Comparison of ENCODE assay signal across 16 cellular contexts in genomic region chr16:89297870-89298545, GRCh38.
DNase-seq lines count a peak whose midpoint lies in the region; TF ChIP-seq lines count a peak whose summit lies in the region.
"Had no signal": no experiment of that assay in that cellular context is flagged by ENCODE, and none has a peak within 500 bp of the region (broad histone marks: within the 10 kb centered on the region; RNA-seq: fewer than 3 reads in every experiment).

No MANE protein-coding gene starts in this region.

- H3K27ac ChIP-seq in neural progenitor cell = no peak overlapping the region
- no peak overlapping the region for H3K27ac ChIP-seq in MM.1S (ENCODE audit: low read length)
- peak overlapping the region in 1 of 2 donors; percentile 83 for H3K27ac ChIP-seq in ascending aorta
- H3K27ac ChIP-seq: 22Rv1, colonic mucosa had no signal

- H3K4me1 Mint-ChIP-seq in T-helper 1 cell treated with Interleukin-12 subunit alpha and Interleukin-12 subunit beta and Interleukin-4 antibody, amounts not matched to agents 30 μg/mL and 1 μg/mL, for 36 hours (ENCODE audit: low read depth) = peaks cover 25% of the 10 kb centered on the region
- H3K4me1 Mint-ChIP-seq in chondrocyte (ENCODE audit: low read depth) (peaks cover 30% of the 10 kb centered on the region), neural progenitor cell (peaks cover 44% of the 10 kb centered on the region)

- no peaks in the 10 kb centered on the region for H3K9me2 ChIP-seq in MM.1S (replicated peaks; ENCODE audit: insufficient read depth, low read length)
- H3K9me2 ChIP-seq: SK-N-SH had no signal

- H2AFZ ChIP-seq in neural progenitor cell (replicated peaks) (no peak overlapping the region), MM.1S (ENCODE audit: low read length) (no peak overlapping the region)

- H3K79me2 ChIP-seq in neural progenitor cell (ENCODE audit: low read depth) (peaks cover 79% of the 10 kb centered on the region), MM.1S (ENCODE audit: low read length) (peaks cover 63% of the 10 kb centered on the region)

- H3F3A ChIP-seq in neural progenitor cell (ENCODE audit: low read depth) = peaks cover 21% of the 10 kb centered on the region
- H3F3A ChIP-seq in MM.1S (ENCODE audit: insufficient read depth, low read length) = no peaks in the 10 kb centered on the region

- peak overlapping the region; percentile 71 for H3K27ac Mint-ChIP-seq in T-helper 1 cell treated with Interleukin-12 subunit alpha and Interleukin-12 subunit beta and Interleukin-4 antibody, amounts not matched to agents 30 μg/mL and 1 μg/mL, for 36 hours
- H3K27ac Mint-ChIP-seq in chondrocyte (ENCODE audit: unreplicated experiment) (peak overlapping the region; percentile 36), neural progenitor cell (peak overlapping the region; percentile 88)

- DNase-seq in T-helper 1 cell = no peak
- DNase-seq in HT-29 (ENCODE audit: low spot score) = peak; percentile 85
- no peak for DNase-seq in chondrocyte (ENCODE audit: low spot score)
- no peak for DNase-seq in neural progenitor cell (ENCODE audit: low spot score)
- DNase-seq in iPS-NIHi7 (ENCODE audit: extremely low spot score) = no peak
- DNase-seq in MM.1S = no peak
- DNase-seq in ascending aorta (ENCODE audit: low spot score in 2 of 2) = no peak
- DNase-seq: activated CD4-positive, alpha-beta T cell treated with anti-CD3 and anti-CD28 coated beads for 1 hour; colonic mucosa; NCI-H2081 treated with DMSO at 0.1 percent for 48 hours; SK-N-SH; tibial artery had no signal

- H3K36me3 Mint-ChIP-seq in T-helper 1 cell treated with Interleukin-12 subunit alpha and Interleukin-12 subunit beta and Interleukin-4 antibody, amounts not matched to agents 30 μg/mL and 1 μg/mL, for 36 hours (ENCODE audit: low read depth) = peaks cover 14% of the 10 kb centered on the region
- H3K36me3 Mint-ChIP-seq in chondrocyte (ENCODE audit: low read depth) = peaks cover 9% of the 10 kb centered on the region
- peaks cover 23% of the 10 kb centered on the region for H3K36me3 Mint-ChIP-seq in neural progenitor cell

- H3K36me3 ChIP-seq in neural progenitor cell = no peaks in the 10 kb centered on the region
- no peaks in the 10 kb centered on the region for H3K36me3 ChIP-seq in MM.1S (replicated peaks; ENCODE audit: insufficient read depth, low read length)
- H3K36me3 ChIP-seq in ascending aorta = peaks cover 6% of the 10 kb centered on the region in 2 donors
- H3K36me3 ChIP-seq: colonic mucosa had no signal

- intact Hi-C loops in ascending aorta (cut with DNase I) = no loop called here

- H3K27me3 Mint-ChIP-seq in T-helper 1 cell treated with Interleukin-12 subunit alpha and Interleukin-12 subunit beta and Interleukin-4 antibody, amounts not matched to agents 30 μg/mL and 1 μg/mL, for 36 hours (ENCODE audit: low read depth) = no peaks in the 10 kb centered on the region
- H3K27me3 Mint-ChIP-seq in chondrocyte (ENCODE audit: low read depth) (no peaks in the 10 kb centered on the region), neural progenitor cell (ENCODE audit: insufficient read depth, low read depth) (peaks cover 5% of the 10 kb centered on the region)

- H4K20me1 ChIP-seq in neural progenitor cell (ENCODE audit: low read depth) (peaks cover 85% of the 10 kb centered on the region), MM.1S (ENCODE audit: insufficient read depth, low read length) (no peaks in the 10 kb centered on the region)

- H3K9me3 ChIP-seq in neural progenitor cell (ENCODE audit: low read depth) (no peaks in the 10 kb centered on the region), MM.1S (replicated peaks; ENCODE audit: insufficient read depth, low read length) (no peaks in the 10 kb centered on the region), ascending aorta (no peaks in the 10 kb centered on the region)
- H3K9me3 ChIP-seq: colonic mucosa, SK-N-SH, tibial artery had no signal

- no peaks in the 10 kb centered on the region for H3K27me3 ChIP-seq in neural progenitor cell
- H3K27me3 ChIP-seq in MM.1S (replicated peaks; ENCODE audit: insufficient read depth, low read length) = no peaks in the 10 kb centered on the region
- no peaks in the 10 kb centered on the region for H3K27me3 ChIP-seq in ascending aorta
- H3K27me3 ChIP-seq: colonic mucosa, tibial artery had no signal

- no peak overlapping the region for H3K9ac ChIP-seq in neural progenitor cell
- H3K9ac ChIP-seq in MM.1S (ENCODE audit: low read length) = no peak overlapping the region
- H3K9ac ChIP-seq: SK-N-SH had no signal

- H3K4me3 ChIP-seq in neural progenitor cell = no peak overlapping the region
- no peak overlapping the region for H3K4me3 ChIP-seq in MM.1S (ENCODE audit: low read length)
- H3K4me3 ChIP-seq in ascending aorta = no peak overlapping the region
- H3K4me3 ChIP-seq: colonic mucosa, skin epidermis, tibial artery had no signal

- no peaks in the 10 kb centered on the region for H3K9me3 Mint-ChIP-seq in T-helper 1 cell treated with Interleukin-12 subunit alpha and Interleukin-12 subunit beta and Interleukin-4 antibody, amounts not matched to agents 30 μg/mL and 1 μg/mL, for 36 hours
- H3K9me3 Mint-ChIP-seq in chondrocyte (ENCODE audit: low read depth) (no peaks in the 10 kb centered on the region), neural progenitor cell (no peaks in the 10 kb centered on the region)
- H3K9me3 Mint-ChIP-seq: nephron had no signal

- H3K4me2 ChIP-seq in neural progenitor cell (no peak overlapping the region), MM.1S (ENCODE audit: low read depth, low read length) (no peak overlapping the region)
- H3K4me2 ChIP-seq: SK-N-SH had no signal

- no peak overlapping the region for H3K4me3 Mint-ChIP-seq in T-helper 1 cell treated with Interleukin-12 subunit alpha and Interleukin-12 subunit beta and Interleukin-4 antibody, amounts not matched to agents 30 μg/mL and 1 μg/mL, for 36 hours
- H3K4me3 Mint-ChIP-seq in chondrocyte (ENCODE audit: unreplicated experiment) (no peak overlapping the region), neural progenitor cell (peak overlapping the region; percentile 31)
- H3K4me3 Mint-ChIP-seq: nephron had no signal

- TF ChIP-seq CTCF in chondrocyte (IDR thresholded peaks at IDR 0.05) (no peak), neural progenitor cell (IDR thresholded peaks at IDR 0.05) (no peak), MM.1S (IDR thresholded peaks at IDR 0.05; ENCODE audit: low read length) (no peak), ascending aorta (IDR thresholded peaks at IDR 0.05) (no peak)

- H3K4me1 ChIP-seq in neural progenitor cell (peaks cover 34% of the 10 kb centered on the region), MM.1S (ENCODE audit: low read length) (no peaks in the 10 kb centered on the region), ascending aorta (peaks cover 17 to 24% of the 10 kb centered on the region in 2 donors)
- H3K4me1 ChIP-seq: colonic mucosa had no signal

Comparison
In these comparisons a context has a peak if more than half of its experiments do, and no peak if none do; other contexts are left out.
1. H3K27ac Mint-ChIP-seq: peak in every context shown above with its lines; median percentile 88 in neural progenitor cell; 71 in T-helper 1 cell treated with Interleukin-12 subunit alpha and Interleukin-12 subunit beta and Interleukin-4 antibody, amounts not matched to agents 30 μg/mL and 1 μg/mL, for 36 hours; 36 in chondrocyte.